ENCODE assay signal across 18 cellular contexts in genomic region chr15:57544840-57545239, GRCh38. TPM values are rescaled to one million over a fixed set of nuclear protein-coding genes. Genes with fewer than 3 reads are reported as not detected.
DNase-seq lines count a peak whose midpoint lies in the region; TF ChIP-seq lines count a peak whose summit lies in the region.
"Had no signal": no experiment of that assay in that cellular context is flagged by ENCODE, and none has a peak within 500 bp of the region (broad histone marks: within the 10 kb centered on the region; RNA-seq: fewer than 3 reads in every experiment).

No MANE protein-coding gene starts in this region.

- intact Hi-C loops in prostate gland (cut with DNase I) = loop anchor here (5.0 to 10.0 kb wide), 2 partner anchors 203 to 400 kb away; no protein-coding TSS in a partner anchor

- TF ChIP-seq POLR2A in prostate gland (IDR thresholded peaks at IDR 0.05) = no peak

- no peaks in the 10 kb centered on the region for H3K9me3 Mint-ChIP-seq in endodermal cell
- H3K9me3 Mint-ChIP-seq: CD4-positive, alpha-beta memory T cell; GM23338; H9 had no signal

- H3K36me3 ChIP-seq in cardiac muscle cell = peaks cover 74% of the 10 kb centered on the region
- no peaks in the 10 kb centered on the region for H3K36me3 ChIP-seq in right atrium auricular region
- peaks cover 94% of the 10 kb centered on the region for H3K36me3 ChIP-seq in endodermal cell (ENCODE audit: control insufficient read depth, insufficient read depth, low read length)
- H3K36me3 ChIP-seq in prostate gland = no peaks in the 10 kb centered on the region

- no peak overlapping the region for H3K4me3 ChIP-seq in cardiac muscle cell
- no peak overlapping the region for H3K4me3 ChIP-seq in right atrium auricular region
- H3K4me3 ChIP-seq in endodermal cell (ENCODE audit: low read length) = no peak overlapping the region
- no peak overlapping the region for H3K4me3 ChIP-seq in prostate gland
- H3K4me3 ChIP-seq: A549, GM23338 had no signal

- DNase-seq in cardiac muscle cell (ENCODE audit: low read depth in 1 of 2, low spot score in 1 of 2) (no peak), right atrium auricular region (ENCODE audit: low spot score) (no peak), endodermal cell (peak; percentile 46), prostate gland (ENCODE audit: low spot score) (no peak), Kasumi-1 (lab: John Stamatoyannopoulos, UW) (no peak)
- DNase-seq in activated CD4-positive, alpha-beta T cell treated with anti-CD3 and anti-CD28 coated beads, Interleukin-2, amount 50 U/mL, for 4 hours = no peak
- DNase-seq: 8988T; ACHN; C1 segment of cervical spinal cord; Calu3; CD4-positive, alpha-beta memory T cell; COR-L47; DMS53; DMS79 treated with DMSO at 0.1 percent for 48 hours; GF-D8; H9 had no signal

- H3K27me3 ChIP-seq in cardiac muscle cell = no peaks in the 10 kb centered on the region
- H3K27me3 ChIP-seq in right atrium auricular region = no peaks in the 10 kb centered on the region
- no peaks in the 10 kb centered on the region for H3K27me3 ChIP-seq in endodermal cell (ENCODE audit: control insufficient read depth, insufficient read depth, low read length, poor library complexity, severe bottlenecking)
- H3K27me3 ChIP-seq in prostate gland (replicated peaks; ENCODE audit: insufficient read depth) = no peaks in the 10 kb centered on the region

- H3K4me1 Mint-ChIP-seq in endodermal cell = peaks cover 9% of the 10 kb centered on the region
- H3K4me1 Mint-ChIP-seq: CD4-positive, alpha-beta memory T cell had no signal

- WGBS in endodermal cell (ENCODE audit: insufficient coverage in 1 of 2, insufficient read length in 1 of 2), 2 experiments = 92 to 95% methylated on average over 6 to 8 of the region's 8 CpGs
- 59% methylated on average over 8 of the region's 8 CpGs for WGBS in prostate gland

- H3K4me1 ChIP-seq in cardiac muscle cell (ENCODE audit: low read depth) = peaks cover 8% of the 10 kb centered on the region
- H3K4me1 ChIP-seq in right atrium auricular region = peaks cover 0 to 4% of the 10 kb centered on the region in 2 donors
- H3K4me1 ChIP-seq in endodermal cell (ENCODE audit: control insufficient read depth, insufficient read depth, low read length) = no peaks in the 10 kb centered on the region
- H3K4me1 ChIP-seq in prostate gland (replicated peaks) = peaks cover 16% of the 10 kb centered on the region

- no peak overlapping the region for H3K27ac Mint-ChIP-seq in endodermal cell
- H3K27ac Mint-ChIP-seq: CD4-positive, alpha-beta memory T cell; GM23338; H9 had no signal

- H3K36me3 Mint-ChIP-seq in endodermal cell (ENCODE audit: low read depth) = peaks cover 87% of the 10 kb centered on the region
- H3K36me3 Mint-ChIP-seq: CD4-positive, alpha-beta memory T cell had no signal

- H3K9me3 ChIP-seq in cardiac muscle cell (ENCODE audit: low read depth) (no peaks in the 10 kb centered on the region), right atrium auricular region (no peaks in the 10 kb centered on the region), endodermal cell (ENCODE audit: control insufficient read depth, low read length) (no peaks in the 10 kb centered on the region), prostate gland (no peaks in the 10 kb centered on the region)
- H3K9me3 ChIP-seq: A549 had no signal

- H3K27ac ChIP-seq in cardiac muscle cell (peak overlapping the region; percentile 9), right atrium auricular region (no peak overlapping the region), endodermal cell (ENCODE audit: low read depth, low read length) (no peak overlapping the region), prostate gland (peak overlapping the region; percentile 14 to 22)
- H3K27ac ChIP-seq: A549 had no signal

- H3K4me3 Mint-ChIP-seq in endodermal cell = no peak overlapping the region
- H3K4me3 Mint-ChIP-seq: CD4-positive, alpha-beta memory T cell; GM23338; H9 had no signal

- TF ChIP-seq CTCF in cardiac muscle cell (IDR thresholded peaks at IDR 0.05; ENCODE audit: low read depth, low read length) (no peak), right atrium auricular region (IDR thresholded peaks at IDR 0.05) (no peak), endodermal cell (conservative IDR thresholded peaks at IDR 0.05) (no peak), prostate gland (IDR thresholded peaks at IDR 0.05) (no peak)

- no peak overlapping the region for H3K9ac ChIP-seq in endodermal cell (ENCODE audit: extremely low read depth, low read length, poor library complexity, severe bottlenecking)

- H3K27me3 Mint-ChIP-seq in endodermal cell (ENCODE audit: insufficient read depth) = no peaks in the 10 kb centered on the region

RNA-seq across cellular contexts. Expression of gene MYZAP, which starts 46.9 kb away (rescaled TPM):
- 103 and 143 TPM in 2 replicates for total RNA-seq in cardiac muscle cell
- polyA plus RNA-seq in cardiac muscle cell = 175 and 230 TPM in 2 replicates
- 100 to 1,000 TPM; 305 to 491 TPM for total RNA-seq in right atrium auricular region
- under 1 TPM; 0.22 to 0.33 TPM for total RNA-seq in endodermal cell
- polyA plus RNA-seq in endodermal cell (2013, experiment 1 of 2) = 0.78 TPM
- 0.58 TPM for polyA plus RNA-seq in endodermal cell (2013, experiment 2 of 2)
- 10 to 100 TPM; 14.9 to 25.1 TPM for total RNA-seq in prostate gland

Comparison
In these comparisons a context has a peak if more than half of its experiments do, and no peak if none do; other contexts are left out.
1. H3K27ac ChIP-seq: peak in cardiac muscle cell (single experiment) and prostate gland (2 of 2); none in right atrium auricular region (0 of 2) and endodermal cell (single experiment).
2. RNA of gene MYZAP, which starts 46.9 kb away (total RNA-seq): 305 to 491 TPM in right atrium auricular region, 103 to 143 TPM in cardiac muscle cell and 14.9 to 25.1 TPM in prostate gland; 0.22 to 0.33 TPM in endodermal cell; every median in the first group is over 10 times any median in the second.